In the genomic region with DNA sequence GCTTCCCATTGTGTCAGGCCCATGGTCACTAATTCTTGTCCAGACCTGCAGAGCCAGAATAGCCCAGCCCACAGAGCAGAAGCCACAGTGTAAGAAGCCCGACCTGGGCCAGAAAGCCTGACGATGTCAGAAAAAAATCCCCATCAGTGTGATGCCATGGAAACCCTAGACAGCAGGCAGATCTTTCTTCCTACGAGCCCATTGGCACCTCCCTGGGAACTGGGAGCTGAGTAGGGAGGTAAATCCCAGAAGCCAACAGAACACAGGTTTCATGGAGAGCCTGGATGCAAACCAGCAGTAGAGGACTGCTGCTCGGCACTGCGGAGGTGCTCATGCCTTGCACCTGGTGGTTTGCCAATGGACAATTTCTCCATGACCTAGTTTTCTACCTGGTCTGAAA, we compare ENCODE assay signal across 25 cellular contexts.
DNase-seq lines count a peak whose midpoint lies in the region; ATAC-seq, FAIRE-seq and TF ChIP-seq lines count a peak whose summit lies in the region.
"Had no signal": no experiment of that assay in that cellular context is flagged by ENCODE, and none has a peak within 500 bp of the region (broad histone marks: within the 10 kb centered on the region; RNA-seq: fewer than 3 reads in every experiment).

No MANE protein-coding gene starts in this region.

- no peak overlapping the region for H3K4me3 ChIP-seq in right lobe of liver
- H3K4me3 ChIP-seq: HAP-1 had no signal

- H3K27ac ChIP-seq in cingulate gyrus (ENCODE audit: low read depth, low read length): peak overlapping the region; percentile 62
- H3K27ac ChIP-seq in right lobe of liver: no peak overlapping the region
- H3K27ac ChIP-seq: C4-2B, HL-60 had no signal

- WGBS in right lobe of liver (ENCODE audit: insufficient coverage, low coverage, low lambda C conversion rate, missing lambda C conversion rate): 40% methylated on average over 5 of the region's 5 CpGs

- intact Hi-C loops in Right ventricle myocardium inferior (cut with DNase I) (no loop called here), left cardiac atrium (cut with DNase I) (no loop called here), right lobe of liver (cut with DNase I) (no loop called here)

- no peak for FAIRE-seq in RCC 7860 (lab: Jason Lieb, UNC)

- ATAC-seq in Right ventricle myocardium inferior: peak; percentile 17
- ATAC-seq in left cardiac atrium: no peak
- peak; percentile 18 to 56 (median 34) for ATAC-seq in right lobe of liver
- no peak for ATAC-seq in HG03565 (IDR thresholded peaks at IDR 0.05; ENCODE audit: unreplicated experiment)
- ATAC-seq in GM18519 (IDR thresholded peaks at IDR 0.05; ENCODE audit: low FRiP score, unreplicated experiment): no peak

- peaks cover 0 to 12% (median 0%) of the 10 kb centered on the region in 4 donors for H3K4me1 ChIP-seq in right lobe of liver

- H3K9me3 ChIP-seq in right lobe of liver: no peaks in the 10 kb centered on the region
- H3K9me3 ChIP-seq: HAP-1 had no signal

- DNase-seq in Right ventricle myocardium inferior (ENCODE audit: missing footprints): no peak
- DNase-seq in left cardiac atrium: no peak
- peak in 1 of 3 donors; percentile 62 for DNase-seq in right lobe of liver
- no peak for DNase-seq in RCC 7860 (ENCODE audit: low spot score)
- no peak for DNase-seq in T-helper 9 cell
- DNase-seq: AML-193; Calu3; CD8-positive, alpha-beta memory T cell; DMS153; GDM1; KG1; NCI-H1092; NCI-H1436; NCI-H1930; NCI-H2171; NCI-H345; NCI-H524; NCI-H774; NK-92 treated with Interleukin-12 subunit alpha and Interleukin-12 subunit beta, amount 100 ng/mL, for 24 hours had no signal

- no peaks in the 10 kb centered on the region for H3K27me3 ChIP-seq in right lobe of liver

- no peak for TF ChIP-seq CTCF in right lobe of liver (IDR thresholded peaks at IDR 0.05)

- TF ChIP-seq POLR2A in right lobe of liver (IDR thresholded peaks at IDR 0.05): no peak

- H3K36me3 ChIP-seq in right lobe of liver: no peaks in the 10 kb centered on the region
- H3K36me3 ChIP-seq: HAP-1 had no signal

Comparison
In these comparisons a context has a peak if more than half of its experiments do, and no peak if none do; other contexts are left out.
1. ATAC-seq: peak in Right ventricle myocardium inferior (single experiment) and right lobe of liver (4 of 4); none in left cardiac atrium (0 of 2), HG03565 (single experiment) and GM18519 (single experiment).